Comparison of ENCODE assay signal across 9 cellular contexts in genomic region chr1:75614455-75615379, GRCh38. TPM values are rescaled to one million over a fixed set of nuclear protein-coding genes. Genes with fewer than 3 reads are reported as not detected.
A peak's percentile ranks its signal among the peaks of the same experiment; 100 is the strongest.
DNase-seq lines count a peak whose midpoint lies in the region; ATAC-seq and TF ChIP-seq lines count a peak whose summit lies in the region.
"Had no signal": no experiment of that assay in that cellular context is flagged by ENCODE, and none has a peak within 500 bp of the region (broad histone marks: within the 10 kb centered on the region; RNA-seq: fewer than 3 reads in every experiment).

No MANE protein-coding gene starts in this region.

- H3K4me1 ChIP-seq in ascending aorta: peaks cover 0 to 12% of the 10 kb centered on the region in 2 donors
- H3K4me1 ChIP-seq in iPS-15b (ENCODE audit: control insufficient read depth, insufficient read depth, low read length): no peaks in the 10 kb centered on the region
- H3K4me1 ChIP-seq in sigmoid colon: peaks cover 0 to 26% (median 23%) of the 10 kb centered on the region in 4 donors

- 2 to 5% methylated on average over 51 of the region's 51 CpGs for WGBS in sigmoid colon, 2 donors

- intact Hi-C loops in ascending aorta (cut with DNase I) (no loop called here), sigmoid colon (cut with DNase I) (no loop called here)

- DNase-seq in CD1c-positive myeloid dendritic cell (ENCODE audit: extremely low spot score): peak; percentile 2
- peak; percentile 81 for DNase-seq in NCI-H69 (lab: John Stamatoyannopoulos, UW)
- no peak for DNase-seq in ascending aorta (ENCODE audit: low spot score in 2 of 2)
- no peak for DNase-seq in sigmoid colon
- no peak for DNase-seq in LoVo (ENCODE audit: low spot score)

- H3K36me3 ChIP-seq in ascending aorta: no peaks in the 10 kb centered on the region
- no peaks in the 10 kb centered on the region for H3K36me3 ChIP-seq in iPS-15b (ENCODE audit: control insufficient read depth, insufficient read depth, low read length)
- H3K36me3 ChIP-seq in sigmoid colon: no peaks in the 10 kb centered on the region

- H3K27ac ChIP-seq in ascending aorta: no peak overlapping the region
- no peak overlapping the region for H3K27ac ChIP-seq in sigmoid colon

- ATAC-seq in GM19025 (IDR thresholded peaks at IDR 0.05; ENCODE audit: low read depth, unreplicated experiment) (peak; percentile 80), HG03108 (IDR thresholded peaks at IDR 0.05; ENCODE audit: unreplicated experiment) (peak; percentile 82)

- no peaks in the 10 kb centered on the region for H3K9me3 ChIP-seq in ascending aorta
- no peaks in the 10 kb centered on the region for H3K9me3 ChIP-seq in iPS-15b (ENCODE audit: control insufficient read depth, insufficient read depth, low read length)
- no peaks in the 10 kb centered on the region for H3K9me3 ChIP-seq in sigmoid colon

- no peak overlapping the region for H3K9ac ChIP-seq in iPS-15b (ENCODE audit: low read depth, low read length)

- no peak for TF ChIP-seq EP300 in sigmoid colon (IDR thresholded peaks at IDR 0.05)

- no peaks in the 10 kb centered on the region for H3K27me3 ChIP-seq in ascending aorta
- H3K27me3 ChIP-seq in iPS-15b (ENCODE audit: control insufficient read depth, insufficient read depth, low read length): peaks cover 61% of the 10 kb centered on the region
- H3K27me3 ChIP-seq in sigmoid colon: peaks cover 3 to 55% (median 16%) of the 10 kb centered on the region in 3 donors

- peak in 2 of 3 experiments; percentile 37 to 55 for TF ChIP-seq CTCF in ascending aorta (IDR thresholded peaks at IDR 0.05)
- TF ChIP-seq CTCF in sigmoid colon (IDR thresholded peaks at IDR 0.05): no peak

- H3K4me3 ChIP-seq in ascending aorta: peak overlapping the region; percentile 54 to 74
- peak overlapping the region; percentile 63 for H3K4me3 ChIP-seq in iPS-15b (ENCODE audit: low read depth, low read length)
- H3K4me3 ChIP-seq in sigmoid colon: peak overlapping the region; percentile 20 to 61 (median 46)

- TF ChIP-seq POLR2A in sigmoid colon (IDR thresholded peaks at IDR 0.05): no peak

RNA-seq across cellular contexts. Expression of gene SLC44A5, which starts 3.8 kb away (rescaled TPM):
- total RNA-seq in ascending aorta: not detected
- 1 to 10 TPM in 1 of 4 donors, under 1 TPM in 3; 0.36 to 1.4 (median 0.67) TPM for total RNA-seq in sigmoid colon
- 1 to 10 TPM in 1 of 3 donors, under 1 TPM in 1, not detected in 1; 0.51 to 1.2 TPM for polyA plus RNA-seq in sigmoid colon
- total RNA-seq: T-helper 2 cell treated with Interferon-gamma antibody and Interleukin-4, amounts not matched to agents 100 ng/mL and 5 ng/mL, for 36 hours had no signal

Comparison
In these comparisons a context has a peak if more than half of its experiments do, and no peak if none do; other contexts are left out.
1. DNase-seq: peak in CD1c-positive myeloid dendritic cell (single experiment) and NCI-H69 (single experiment); none in ascending aorta (0 of 2), sigmoid colon (single experiment) and LoVo (single experiment).
2. CTCF ChIP-seq: peak in ascending aorta (2 of 3); none in sigmoid colon (0 of 4).
3. Peak in every context shown above with its lines, with median percentiles within 50 percentile points of each other: H3K4me3 ChIP-seq.